ENCODE assay signal across 31 cellular contexts in the genomic region with DNA sequence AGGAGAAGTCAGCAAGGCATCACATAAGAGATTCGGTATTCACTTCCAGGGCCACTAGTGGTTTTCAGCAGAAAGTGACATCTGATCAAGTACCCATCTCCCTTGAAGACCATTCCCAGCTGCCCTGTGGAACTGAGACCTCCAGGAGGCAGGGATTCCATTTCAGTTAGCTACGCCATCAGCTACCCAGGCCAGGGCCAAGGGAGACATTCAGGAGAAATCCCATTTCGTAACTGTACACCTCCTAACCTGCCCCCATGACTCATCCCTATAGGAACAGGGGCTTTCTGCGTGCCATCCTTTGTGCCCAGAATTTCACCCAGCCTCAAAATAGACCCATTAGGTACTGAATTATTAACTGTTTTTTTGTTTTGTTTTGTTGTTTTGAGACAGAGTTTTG. TPM values are rescaled to one million over a fixed set of nuclear protein-coding genes. Genes with fewer than 3 reads are reported as not detected.
"Had no signal": no experiment of that assay in that cellular context is flagged by ENCODE, and none has a peak within 500 bp of the region (broad histone marks: within the 10 kb centered on the region; RNA-seq: fewer than 3 reads in every experiment).

No MANE protein-coding gene starts in this region.

- H3K4me1 ChIP-seq: Peyer's patch had no signal

- H3K4me3 ChIP-seq: Peyer's patch, SK-N-MC had no signal

- H3K36me3 ChIP-seq: Peyer's patch had no signal

- H3K4me1 Mint-ChIP-seq: activated B cell treated with CpG ODN at 0.5 μM for 24 hours had no signal

- ATAC-seq: activated naive CD4-positive, alpha-beta T cell treated with anti-CD3 and anti-CD28 coated beads, Interleukin-2, amount 50 U/mL, for 72 hours; activated T-cell treated with anti-CD3 and anti-CD28 coated beads, Interleukin-2, amount 50 U/mL, for 4 hours; PC-3 had no signal

- H3K27ac ChIP-seq: Peyer's patch, SK-N-MC had no signal

- DNase-seq: activated B cell treated with CpG ODN at 0.5 μM for 24 hours; activated CD4-positive, alpha-beta memory T cell treated with anti-CD3 and anti-CD28 coated beads for 36 hours; activated CD4-positive, alpha-beta T cell treated with anti-CD3 and anti-CD28 coated beads for 4 hours; activated CD4-positive, alpha-beta T cell treated with anti-CD3 and anti-CD28 coated beads, Interleukin-2, amount 50 U/mL, for 1 hour; activated CD4-positive, CD25-positive, alpha-beta regulatory T cell treated with anti-CD3 and anti-CD28 coated beads, Interleukin-2, amount 50 U/mL, for 72 hours; activated CD8-positive, alpha-beta memory T cell treated with anti-CD3 and anti-CD28 coated beads, Interleukin-2, amount 50 U/mL, for 4 hours; activated gamma-delta T cell treated with Interleukin-2 at 50 U/mL for 16 hours; activated naive CD4-positive, alpha-beta T cell treated with anti-CD3 and anti-CD28 coated beads for 36 hours; activated T-cell treated with anti-CD3 and anti-CD28 coated beads for 4 hours; activated T-cell treated with anti-CD3 and anti-CD28 coated beads, Interleukin-2, amount 50 U/mL, for 4 hours; central memory CD4-positive, alpha-beta T cell; KG1; NCI-H1105 treated with DMSO at 0.1 percent for 48 hours; NCI-H1436 treated with DMSO at 0.1 percent for 48 hours; NCI-H1694 treated with DMSO at 0.1 percent for 48 hours; NCI-H2029; NCI-H345; NCI-H748 treated with DMSO at 0.1 percent for 48 hours; NK-92 treated with Interleukin-12 subunit alpha and Interleukin-12 subunit beta, amount 100 ng/mL, for 24 hours; PC-3; Peyer's patch; Right ventricle myocardium superior; RPMI8226 had no signal

- H3K27ac Mint-ChIP-seq: activated B cell treated with CpG ODN at 0.5 μM for 24 hours; activated CD4-positive, alpha-beta memory T cell treated with anti-CD3 and anti-CD28 coated beads for 36 hours; activated naive CD4-positive, alpha-beta T cell treated with anti-CD3 and anti-CD28 coated beads for 36 hours; activated naive CD4-positive, alpha-beta T cell treated with anti-CD3 and anti-CD28 coated beads, Interleukin-2, amount 50 U/mL, for 72 hours; activated T-helper 1 cell treated with anti-CD3 and anti-CD28 coated beads, Interleukin-12 subunit alpha, Interleukin-12 subunit beta, Interleukin-2, Interleukin-4 antibody, amounts not matched to agents 30 ng/mL and 10 ng/mL and 1 ng/mL, durations not matched to agents 14 hours and 24 hours and 36 hours; brain; T-helper 1 cell treated with Interleukin-12 subunit alpha and Interleukin-12 subunit beta and Interleukin-4 antibody, amounts not matched to agents 30 μg/mL and 1 μg/mL, for 36 hours; T-helper 2 cell treated with Interferon-gamma antibody and Interleukin-4, amounts not matched to agents 5 μg/mL and 100 μg/mL, for 36 hours had no signal

- H3K9me3 ChIP-seq: Peyer's patch had no signal

- H3K4me3 Mint-ChIP-seq: activated B cell treated with CpG ODN at 0.5 μM for 24 hours; activated CD4-positive, alpha-beta memory T cell treated with anti-CD3 and anti-CD28 coated beads for 36 hours; activated naive CD4-positive, alpha-beta T cell treated with anti-CD3 and anti-CD28 coated beads for 36 hours; activated T-cell treated with anti-CD3 and anti-CD28 coated beads, Interleukin-2, amount 50 U/mL, for 4 hours; activated T-helper 1 cell treated with anti-CD3 and anti-CD28 coated beads, Interleukin-12 subunit alpha, Interleukin-12 subunit beta, Interleukin-2, Interleukin-4 antibody, amounts not matched to agents 30 ng/mL and 10 ng/mL and 1 ng/mL, durations not matched to agents 14 hours and 24 hours and 36 hours; brain; T-helper 1 cell treated with Interleukin-12 subunit alpha and Interleukin-12 subunit beta and Interleukin-4 antibody, amounts not matched to agents 30 μg/mL and 1 μg/mL, for 36 hours; T-helper 2 cell treated with Interferon-gamma antibody and Interleukin-4, amounts not matched to agents 5 μg/mL and 100 μg/mL, for 36 hours had no signal

- H3K27me3 ChIP-seq: Peyer's patch had no signal

- H3K36me3 Mint-ChIP-seq: activated CD4-positive, alpha-beta memory T cell treated with anti-CD3 and anti-CD28 coated beads for 36 hours; activated naive CD4-positive, alpha-beta T cell treated with anti-CD3 and anti-CD28 coated beads, Interleukin-2, amount 50 U/mL, for 72 hours; brain had no signal

- H3K9me3 Mint-ChIP-seq: activated B cell treated with CpG ODN at 0.5 μM for 24 hours; activated CD4-positive, alpha-beta memory T cell treated with anti-CD3 and anti-CD28 coated beads for 36 hours; activated naive CD4-positive, alpha-beta T cell treated with anti-CD3 and anti-CD28 coated beads for 36 hours; activated naive CD4-positive, alpha-beta T cell treated with anti-CD3 and anti-CD28 coated beads, Interleukin-2, amount 50 U/mL, for 72 hours; activated T-cell treated with anti-CD3 and anti-CD28 coated beads, Interleukin-2, amount 50 U/mL, for 4 hours; activated T-helper 1 cell treated with anti-CD3 and anti-CD28 coated beads, Interleukin-12 subunit alpha, Interleukin-12 subunit beta, Interleukin-2, Interleukin-4 antibody, amounts not matched to agents 30 ng/mL and 10 ng/mL and 1 ng/mL, durations not matched to agents 14 hours and 24 hours and 36 hours; brain; T-helper 1 cell treated with Interleukin-12 subunit alpha and Interleukin-12 subunit beta and Interleukin-4 antibody, amounts not matched to agents 30 μg/mL and 1 μg/mL, for 36 hours; T-helper 2 cell treated with Interferon-gamma antibody and Interleukin-4, amounts not matched to agents 5 μg/mL and 100 μg/mL, for 36 hours had no signal

RNA-seq across cellular contexts. Expression of gene SPATA12, which starts 24.7 kb away (rescaled TPM):
- total RNA-seq: activated B cell treated with CpG ODN at 0.5 μM for 24 hours; activated CD4-positive, alpha-beta memory T cell treated with anti-CD3 and anti-CD28 coated beads for 36 hours; activated naive CD4-positive, alpha-beta T cell treated with anti-CD3 and anti-CD28 coated beads for 36 hours; activated naive CD4-positive, alpha-beta T cell treated with anti-CD3 and anti-CD28 coated beads, Interleukin-2, amount 50 U/mL, for 72 hours; activated T-cell treated with anti-CD3 and anti-CD28 coated beads, Interleukin-2, amount 50 U/mL, for 4 hours; activated T-helper 1 cell treated with anti-CD3 and anti-CD28 coated beads, Interleukin-12 subunit alpha, Interleukin-12 subunit beta, Interleukin-2, Interleukin-4 antibody, amounts not matched to agents 30 ng/mL and 10 ng/mL and 1 ng/mL, durations not matched to agents 14 hours and 24 hours and 36 hours; cerebellum; NCI-H460; Peyer's patch; Right ventricle myocardium superior had no signal
